In the genomic region with DNA sequence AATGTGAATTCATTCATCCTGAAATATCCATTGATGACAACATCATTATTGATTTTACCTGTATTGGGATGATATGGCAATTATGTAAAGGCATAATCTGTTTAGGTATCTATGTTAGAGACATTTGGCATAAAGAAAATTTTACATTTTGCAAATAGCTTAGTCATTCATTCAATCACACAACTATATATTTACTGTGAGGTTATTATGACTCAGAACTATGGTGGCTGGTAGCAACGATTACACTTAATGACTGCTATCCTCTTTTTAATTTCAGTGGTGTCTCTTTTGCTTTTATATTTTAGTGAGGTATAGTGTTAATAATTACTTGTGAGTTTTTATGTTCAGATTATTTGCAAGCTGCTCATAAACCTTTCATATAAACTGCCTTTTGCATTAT, we compare ENCODE assay signal across 24 cellular contexts.
DNase-seq lines count a peak whose midpoint lies in the region; ATAC-seq, FAIRE-seq and TF ChIP-seq lines count a peak whose summit lies in the region.
"Had no signal": no experiment of that assay in that cellular context is flagged by ENCODE, and none has a peak within 500 bp of the region (broad histone marks: within the 10 kb centered on the region; RNA-seq: fewer than 3 reads in every experiment).

No MANE protein-coding gene starts in this region.

- in situ Hi-C loops in mammary epithelial cell (cut with MboI; ENCODE audit: low sequenced_read_pairs in 2 of 2): no loop called here

- TF ChIP-seq CTCF in mammary epithelial cell (conservative IDR thresholded peaks at IDR 0.05 in 1 of 2, IDR thresholded peaks at IDR 0.05 in 1 of 2; ENCODE audit: extremely low read depth in 1 of 2, insufficient read depth in 1 of 2, low read depth in 1 of 2, low read length in 2 of 2): no peak
- no peak for TF ChIP-seq CTCF in MCF 10A (IDR thresholded peaks at IDR 0.05; ENCODE audit: unreplicated experiment)
- no peak for TF ChIP-seq CTCF in PC-3 (conservative IDR thresholded peaks at IDR 0.05; ENCODE audit: low read depth, low read length)
- TF ChIP-seq CTCF in bronchial epithelial cell (IDR thresholded peaks at IDR 0.05; ENCODE audit: insufficient read depth, low read length, severe bottlenecking): no peak

- dilution Hi-C loops in mammary epithelial cell (cut with HindIII; ENCODE audit: low sequenced_read_pairs): no loop called here

- ATAC-seq in PC-3 (peak; percentile 54), HG03196 (IDR thresholded peaks at IDR 0.05; ENCODE audit: unreplicated experiment) (no peak), HG03025 (IDR thresholded peaks at IDR 0.05; ENCODE audit: low FRiP score, unreplicated experiment) (no peak), HG02870 (IDR thresholded peaks at IDR 0.05; ENCODE audit: unreplicated experiment) (no peak), GM19455 (IDR thresholded peaks at IDR 0.05; ENCODE audit: unreplicated experiment) (no peak)
- ATAC-seq: GM12878, GM23338 had no signal

- H3K4me1 ChIP-seq in mammary epithelial cell (ENCODE audit: insufficient read depth, low read length) (no peaks in the 10 kb centered on the region), PC-3 (ENCODE audit: insufficient read depth, low read length) (peaks cover 9% of the 10 kb centered on the region)
- H3K4me1 ChIP-seq: BLaER1 treated with 17β-estradiol and CSF1 and Interleukin-3, amounts not matched to agents 10 nM and 100 nM had no signal

- no peak for FAIRE-seq in bronchial epithelial cell (lab: Jason Lieb, UNC)
- FAIRE-seq: A204.1, GM12878, GM19239 had no signal

- no peaks in the 10 kb centered on the region for H3K9me2 ChIP-seq in PC-3 (replicated peaks; ENCODE audit: low read length)

- H3K4me3 ChIP-seq in mammary epithelial cell (replicated peaks in 1 of 3; ENCODE audit: insufficient read depth in 1 of 3, low read depth in 2 of 3, low read length in 3 of 3): no peak overlapping the region
- H3K4me3 ChIP-seq in PC-3 (ENCODE audit: low read length): no peak overlapping the region
- no peak overlapping the region for H3K4me3 ChIP-seq in bronchial epithelial cell (ENCODE audit: low read depth, low read length)
- H3K4me3 ChIP-seq: BLaER1 treated with 17β-estradiol and CSF1 and Interleukin-3, amounts not matched to agents 10 nM and 100 nM; GM12878; GM23338 had no signal

- CTCF ChIA-PET in mammary epithelial cell (lab: Charles Lee; ENCODE audit: low non-redundant PET) (no interaction called here), MCF 10A (lab: Yijun Ruan, JAX) (interaction anchor here (0.6 to 1.8 kb wide), 6 partner anchors 12 to 983 kb away, joined by 3 to 5 read pairs (median 4); no protein-coding TSS in a partner anchor), PC-3 (lab: Charles Lee) (no interaction called here)

- H3K9me3 ChIP-seq in mammary epithelial cell (replicated peaks; ENCODE audit: insufficient read depth, low read length) (no peaks in the 10 kb centered on the region), PC-3 (ENCODE audit: low read length) (no peaks in the 10 kb centered on the region)
- H3K9me3 ChIP-seq: BE2C; BLaER1 treated with 17β-estradiol and CSF1 and Interleukin-3, amounts not matched to agents 10 nM and 100 nM had no signal

- POLR2A ChIA-PET in MCF 10A (lab: Yijun Ruan, JAX) (no interaction called here), PC-3 (lab: Charles Lee; ENCODE audit: unreplicated experiment) (no interaction called here)

- H3K4me2 ChIP-seq in mammary epithelial cell (ENCODE audit: insufficient read depth, low read depth, low read length): no peak overlapping the region
- no peak overlapping the region for H3K4me2 ChIP-seq in PC-3 (ENCODE audit: low read length)
- H3K4me2 ChIP-seq: BLaER1 treated with 17β-estradiol and CSF1 and Interleukin-3, amounts not matched to agents 10 nM and 100 nM; GM23338 had no signal

- H3K4me3 Mint-ChIP-seq in MCF 10A (ENCODE audit: unreplicated experiment): no peak overlapping the region
- H3K4me3 Mint-ChIP-seq: CD14-positive monocyte; CD4-positive, alpha-beta T cell; CD8-positive, alpha-beta memory T cell; GM23338; H9; HFFc6 had no signal

- no peaks in the 10 kb centered on the region for H3K27me3 Mint-ChIP-seq in MCF 10A (ENCODE audit: insufficient read depth, unreplicated experiment)
- H3K27me3 Mint-ChIP-seq: CD4-positive, alpha-beta T cell; CD8-positive, alpha-beta memory T cell had no signal

- no peak overlapping the region for H2AFZ ChIP-seq in mammary epithelial cell (ENCODE audit: low read depth, low read length)
- H2AFZ ChIP-seq in PC-3 (ENCODE audit: low read length): no peak overlapping the region
- H2AFZ ChIP-seq: GM23338 had no signal

- H4K20me1 ChIP-seq in mammary epithelial cell (ENCODE audit: insufficient read depth, low read length): no peaks in the 10 kb centered on the region
- H4K20me1 ChIP-seq in PC-3 (ENCODE audit: low read length): no peaks in the 10 kb centered on the region
- H4K20me1 ChIP-seq: BLaER1 treated with 17β-estradiol and CSF1 and Interleukin-3, amounts not matched to agents 10 nM and 100 nM had no signal

- H3K9me3 Mint-ChIP-seq in MCF 10A (ENCODE audit: unreplicated experiment): peaks cover 7% of the 10 kb centered on the region
- H3K9me3 Mint-ChIP-seq: CD4-positive, alpha-beta T cell had no signal

- WGBS in mammary epithelial cell (ENCODE audit: low coverage, missing lambda C conversion rate): 63% methylated on average over 1 of the region's 1 CpG

- H3K27me3 ChIP-seq in mammary epithelial cell (ENCODE audit: insufficient read depth, low read length) (peaks cover 2% of the 10 kb centered on the region), PC-3 (ENCODE audit: low read length) (no peaks in the 10 kb centered on the region), bronchial epithelial cell (ENCODE audit: control insufficient read depth, insufficient read depth, low read length) (no peaks in the 10 kb centered on the region)
- H3K27me3 ChIP-seq: BE2C; BLaER1 treated with 17β-estradiol and CSF1 and Interleukin-3, amounts not matched to agents 10 nM and 100 nM had no signal

- DNase-seq in mammary epithelial cell (peak; percentile 2), MCF 10A (ENCODE audit: unreplicated experiment) (no peak), PC-3 (peak; percentile 32), bronchial epithelial cell (ENCODE audit: low read depth) (peak; percentile 46)
- DNase-seq: ACHN; AML-193; BE2C; CD4-positive, alpha-beta T cell; CD8-positive, alpha-beta memory T cell; DND-41; GDM1; H9; HFFc6 had no signal

- H3K27ac ChIP-seq in mammary epithelial cell (ENCODE audit: insufficient read depth, low read depth, low read length) (no peak overlapping the region), PC-3 (ENCODE audit: low read length) (no peak overlapping the region)
- H3K27ac ChIP-seq: 22Rv1; BLaER1 treated with 17β-estradiol and CSF1 and Interleukin-3, amounts not matched to agents 10 nM and 100 nM had no signal

- H3K36me3 Mint-ChIP-seq in MCF 10A (ENCODE audit: insufficient read depth, unreplicated experiment): no peaks in the 10 kb centered on the region
- H3K36me3 Mint-ChIP-seq: CD14-positive monocyte; CD8-positive, alpha-beta memory T cell had no signal

- no TSS peak for BruUV-seq in mammary epithelial cell (replicated peaks; lab: Mats Ljungman, UMichigan)
- BruUV-seq in MCF 10A (replicated peaks; lab: Mats Ljungman, UMichigan): no TSS peak
- no TSS peak for BruUV-seq in PC-3 (replicated peaks; lab: Mats Ljungman, UMichigan)

- no peak overlapping the region for H3K27ac Mint-ChIP-seq in MCF 10A (ENCODE audit: low read depth, unreplicated experiment)
- H3K27ac Mint-ChIP-seq: CD14-positive monocyte; CD4-positive, alpha-beta T cell; CD8-positive, alpha-beta memory T cell; GM23338; H9 had no signal

- H3K4me1 Mint-ChIP-seq in MCF 10A (ENCODE audit: insufficient read depth, unreplicated experiment): no peaks in the 10 kb centered on the region
- H3K4me1 Mint-ChIP-seq: CD14-positive monocyte; CD8-positive, alpha-beta memory T cell; H9 had no signal

- H3K9ac ChIP-seq in mammary epithelial cell (ENCODE audit: insufficient read depth, low read length) (no peak overlapping the region), PC-3 (ENCODE audit: low read length) (no peak overlapping the region)
- H3K9ac ChIP-seq: BLaER1 treated with 17β-estradiol and CSF1 and Interleukin-3, amounts not matched to agents 10 nM and 100 nM had no signal

- H3K36me3 ChIP-seq in mammary epithelial cell (ENCODE audit: insufficient read depth, low read length) (no peaks in the 10 kb centered on the region), PC-3 (ENCODE audit: low read depth, low read length) (no peaks in the 10 kb centered on the region), bronchial epithelial cell (ENCODE audit: control insufficient read depth, insufficient read depth, low read length) (no peaks in the 10 kb centered on the region)
- H3K36me3 ChIP-seq: BE2C; BLaER1 treated with 17β-estradiol and CSF1 and Interleukin-3, amounts not matched to agents 10 nM and 100 nM had no signal

- H3F3A ChIP-seq in PC-3 (ENCODE audit: low read length, unreplicated experiment): no peaks in the 10 kb centered on the region

- intact Hi-C loops in mammary epithelial cell (cut with micrococcal nuclease) (no loop called here), MCF 10A (cut with micrococcal nuclease) (loop anchor here (5.0 kb wide), 2 partner anchors 54 to 964 kb away; no protein-coding TSS in a partner anchor), PC-3 (cut with micrococcal nuclease) (no loop called here)

- H3K79me2 ChIP-seq in mammary epithelial cell (ENCODE audit: insufficient read depth, low read length) (no peaks in the 10 kb centered on the region), PC-3 (ENCODE audit: low read length) (no peaks in the 10 kb centered on the region)
